ENCODE assay signal across 8 cellular contexts in the genomic region with DNA sequence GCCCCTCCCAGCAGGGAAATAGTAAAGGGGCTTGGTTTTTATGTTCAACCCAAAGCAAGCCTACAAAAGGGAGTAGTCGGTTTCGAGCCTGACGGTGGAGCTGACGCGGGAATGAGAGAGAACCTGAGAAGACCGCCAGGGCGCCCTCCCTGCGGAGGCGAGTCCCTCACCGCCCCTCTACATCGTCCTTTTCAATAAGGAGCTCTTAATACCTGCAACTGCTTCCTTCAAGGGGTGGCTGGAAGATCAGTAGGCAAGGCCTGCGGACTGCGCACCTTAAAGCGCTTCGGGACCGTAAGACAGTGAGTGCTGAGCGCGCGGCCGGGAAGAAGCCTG. TPM values are rescaled to one million over a fixed set of nuclear protein-coding genes. Genes with fewer than 3 reads are reported as not detected.
DNase-seq lines count a peak whose midpoint lies in the region; ATAC-seq, FAIRE-seq and TF ChIP-seq lines count a peak whose summit lies in the region.

No MANE protein-coding gene starts in this region.

- no peaks in the 10 kb centered on the region for H3K9me3 ChIP-seq in liver (ENCODE audit: control insufficient read depth in 4 of 4, low read length in 3 of 4)

- peak overlapping the region; percentile 12 to 68 for H3K9ac ChIP-seq in liver (ENCODE audit: low read depth in 1 of 2, low read length in 2 of 2)

- WGBS in liver: under 1% methylated on average over 20 of the region's 20 CpGs

- no peak for FAIRE-seq in bronchial epithelial cell (lab: Jason Lieb, UNC)

- H3K36me3 ChIP-seq in bronchial epithelial cell (ENCODE audit: control insufficient read depth, insufficient read depth, low read length): no peaks in the 10 kb centered on the region
- H3K36me3 ChIP-seq in liver (ENCODE audit: control insufficient read depth in 4 of 4, insufficient read depth in 3 of 4, low read depth in 1 of 4, low read length in 3 of 4): no peaks in the 10 kb centered on the region

- H3K4me1 ChIP-seq in liver (ENCODE audit: control insufficient read depth in 4 of 4, insufficient read depth in 4 of 4, low read length in 3 of 4): peaks cover 6 to 19% (median 12%) of the 10 kb centered on the region in 4 donors

- peak overlapping the region; percentile 88 for H3K4me3 ChIP-seq in bronchial epithelial cell (ENCODE audit: low read depth, low read length)
- peak overlapping the region; percentile 72 to 92 (median 79) for H3K4me3 ChIP-seq in liver (ENCODE audit: low read depth in 1 of 3, low read length in 3 of 3)

- H3K27ac ChIP-seq in liver (ENCODE audit: low read depth in 1 of 2, low read length in 2 of 2): peak overlapping the region; percentile 95 to 98

- no peak for TF ChIP-seq RAD21 in liver (IDR thresholded peaks at IDR 0.05)

- DNase-seq in SHP77 (lab: John Stamatoyannopoulos, UW) (peak; percentile 67), SHP77 treated with DMSO at 0.1 percent for 48 hours (lab: John Stamatoyannopoulos, UW) (no peak), NOMO-1 treated with dmso at 0.1 percent for 144 hours (lab: John Stamatoyannopoulos, UW; ENCODE audit: unreplicated experiment) (peak; percentile 52), bronchial epithelial cell (ENCODE audit: low read depth) (peak; percentile 51)
- no peak for DNase-seq in stimulated activated naive CD8-positive, alpha-beta T cell treated with anti-CD3 and anti-CD28 coated beads, Interleukin-15, Interleukin-2, amounts not matched to agents 100 U/mL and 50 U/mL, for 24 hours

- TF ChIP-seq CTCF in bronchial epithelial cell (IDR thresholded peaks at IDR 0.05; ENCODE audit: insufficient read depth, low read length, severe bottlenecking) (peak; percentile 4), liver (IDR thresholded peaks at IDR 0.05; ENCODE audit: low read depth, low read length, missing input control) (no peak)

- H3K27me3 ChIP-seq in bronchial epithelial cell (ENCODE audit: control insufficient read depth, insufficient read depth, low read length) (no peaks in the 10 kb centered on the region), liver (ENCODE audit: control insufficient read depth in 4 of 4, insufficient read depth in 4 of 4, low read length in 3 of 4) (no peaks in the 10 kb centered on the region)

- ATAC-seq in HG02642 (IDR thresholded peaks at IDR 0.05; ENCODE audit: poor library complexity, unreplicated experiment) (peak; percentile 22), HG02571 (IDR thresholded peaks at IDR 0.05; ENCODE audit: unreplicated experiment) (no peak)
- ATAC-seq in stimulated activated naive CD8-positive, alpha-beta T cell treated with anti-CD3 and anti-CD28 coated beads, Interleukin-15, Interleukin-2, amounts not matched to agents 100 U/mL and 50 U/mL, for 24 hours: peak; percentile 12

TF ChIP-seq in liver, 16 proteins besides CTCF, POLR2A, EP300 and RAD21:
- no peak for TF ChIP-seq ATF3 (IDR thresholded peaks at IDR 0.05)
- no peak for TF ChIP-seq FOXA1 (IDR thresholded peaks at IDR 0.05)
- no peak for TF ChIP-seq NR2F2 (IDR thresholded peaks at IDR 0.05)
- TF ChIP-seq, protein P1, sequence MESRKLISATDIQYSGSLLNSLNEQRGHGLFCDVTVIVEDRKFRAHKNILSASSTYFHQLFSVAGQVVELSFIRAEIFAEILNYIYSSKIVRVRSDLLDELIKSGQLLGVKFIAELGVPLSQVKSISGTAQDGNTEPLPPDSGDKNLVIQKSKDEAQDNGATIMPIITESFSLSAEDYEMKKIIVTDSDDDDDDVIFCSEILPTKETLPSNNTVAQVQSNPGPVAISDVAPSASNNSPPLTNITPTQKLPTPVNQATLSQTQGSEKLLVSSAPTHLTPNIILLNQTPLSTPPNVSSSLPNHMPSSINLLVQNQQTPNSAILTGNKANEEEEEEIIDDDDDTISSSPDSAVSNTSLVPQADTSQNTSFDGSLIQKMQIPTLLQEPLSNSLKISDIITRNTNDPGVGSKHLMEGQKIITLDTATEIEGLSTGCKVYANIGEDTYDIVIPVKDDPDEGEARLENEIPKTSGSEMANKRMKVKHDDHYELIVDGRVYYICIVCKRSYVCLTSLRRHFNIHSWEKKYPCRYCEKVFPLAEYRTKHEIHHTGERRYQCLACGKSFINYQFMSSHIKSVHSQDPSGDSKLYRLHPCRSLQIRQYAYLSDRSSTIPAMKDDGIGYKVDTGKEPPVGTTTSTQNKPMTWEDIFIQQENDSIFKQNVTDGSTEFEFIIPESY (IDR thresholded peaks at IDR 0.05): no peak
- peak; percentile 7 for TF ChIP-seq MAX (IDR thresholded peaks at IDR 0.05)

RNA-seq across cellular contexts. Expression of gene ZNF76, which starts 0.7 kb away (rescaled TPM):
- 5.3 and 8.1 TPM in 2 replicates for total RNA-seq in bronchial epithelial cell
- 10 to 100 TPM; 10.6 to 18.4 TPM for total RNA-seq in liver
- 10 to 100 TPM; 11.5 to 13.3 TPM for polyA plus RNA-seq in liver

RNA-seq across cellular contexts. Expression of gene DEF6, which starts 38.8 kb away (rescaled TPM):
- total RNA-seq in bronchial epithelial cell (25.0 and 26.0 TPM in 2 replicates), liver (1 to 10 TPM; 3.3 to 6.3 TPM)
- 1 to 10 TPM; 1.0 to 1.6 TPM for polyA plus RNA-seq in liver

RNA-seq across cellular contexts. Expression of gene SCUBE3, which starts 45.1 kb away (rescaled TPM):
- total RNA-seq in bronchial epithelial cell (not detected in 2 replicates), liver (under 1 TPM; 0.08 to 0.09 TPM)
- polyA plus RNA-seq in liver: under 1 TPM; 0.03 to 0.06 TPM

Comparison
In these comparisons a context has a peak if more than half of its experiments do, and no peak if none do; other contexts are left out.
1. DNase-seq: peak in SHP77 (2 of 2), NOMO-1 treated with dmso at 0.1 percent for 144 hours (single experiment) and bronchial epithelial cell (single experiment); none in SHP77 treated with DMSO at 0.1 percent for 48 hours (single experiment) and stimulated activated naive CD8-positive, alpha-beta T cell treated with anti-CD3 and anti-CD28 coated beads, Interleukin-15, Interleukin-2, amounts not matched to agents 100 U/mL and 50 U/mL, for 24 hours (single experiment).